In genomic region chr13:36414461-36414860, GRCh38 we compare ENCODE assay signal across 17 cellular contexts. TPM values are rescaled to one million over a fixed set of nuclear protein-coding genes. Genes with fewer than 3 reads are reported as not detected.
"Had no signal": no experiment of that assay in that cellular context is flagged by ENCODE, and none has a peak within 500 bp of the region (broad histone marks: within the 10 kb centered on the region; RNA-seq: fewer than 3 reads in every experiment).

No MANE protein-coding gene starts in this region.

- H3K9me3 ChIP-seq: gastroesophageal sphincter, lower lobe of right lung, pancreas, sigmoid colon, testis had no signal

- H3K27me3 ChIP-seq: pancreas, sigmoid colon, testis had no signal

- H3K4me3 Mint-ChIP-seq: activated CD8-positive, alpha-beta T cell treated with anti-CD3 and anti-CD28 coated beads for 36 hours; activated naive CD8-positive, alpha-beta T cell; activated T-cell treated with anti-CD3 and anti-CD28 coated beads, Interleukin-2, amount 50 U/mL, for 4 hours had no signal

- DNase-seq: activated CD4-positive, CD25-positive, alpha-beta regulatory T cell treated with anti-CD3 and anti-CD28 coated beads, Interleukin-2, amount 50 U/mL, for 72 hours; activated CD8-positive, alpha-beta T cell treated with anti-CD3 and anti-CD28 coated beads for 36 hours; activated gamma-delta T cell treated with Interleukin-2 at 50 U/mL for 16 hours; activated T-cell treated with anti-CD3 and anti-CD28 coated beads, Interleukin-2, amount 50 U/mL, for 4 hours; amniotic stem cell; left colon; lower lobe of right lung; naive thymus-derived CD4-positive, alpha-beta T cell; pancreas; sigmoid colon; stimulated activated CD4-positive, alpha-beta T cell treated with anti-CD3 and anti-CD28 coated beads, Interleukin-1b, Interleukin-23, amount 100 ng/mL, for 48 hours; stomach; T1000; testis had no signal

- H3K27ac Mint-ChIP-seq: activated CD8-positive, alpha-beta T cell treated with anti-CD3 and anti-CD28 coated beads for 36 hours; activated naive CD8-positive, alpha-beta T cell; naive thymus-derived CD4-positive, alpha-beta T cell had no signal

- H3K36me3 Mint-ChIP-seq: activated naive CD8-positive, alpha-beta T cell had no signal

- H3K9me3 Mint-ChIP-seq: activated T-cell treated with anti-CD3 and anti-CD28 coated beads, Interleukin-2, amount 50 U/mL, for 4 hours had no signal

- H3K4me1 ChIP-seq: gastroesophageal sphincter, testis had no signal

- H3K4me3 ChIP-seq: gastroesophageal sphincter, lower lobe of right lung, pancreas, sigmoid colon, stomach, testis had no signal

- H3K36me3 ChIP-seq: gastroesophageal sphincter, lower lobe of right lung, pancreas, sigmoid colon, stomach had no signal

- H3K27ac ChIP-seq: gastroesophageal sphincter, lower lobe of right lung, pancreas, stomach, testis had no signal

RNA-seq across cellular contexts. Expression of gene CCNA1, which starts 17.8 kb away (rescaled TPM):
- total RNA-seq: activated CD8-positive, alpha-beta T cell treated with anti-CD3 and anti-CD28 coated beads for 36 hours; activated T-cell treated with anti-CD3 and anti-CD28 coated beads, Interleukin-2, amount 50 U/mL, for 4 hours; left colon; urinary bladder had no signal
